18 cellular contexts compared by ENCODE assay signal in the genomic region with DNA sequence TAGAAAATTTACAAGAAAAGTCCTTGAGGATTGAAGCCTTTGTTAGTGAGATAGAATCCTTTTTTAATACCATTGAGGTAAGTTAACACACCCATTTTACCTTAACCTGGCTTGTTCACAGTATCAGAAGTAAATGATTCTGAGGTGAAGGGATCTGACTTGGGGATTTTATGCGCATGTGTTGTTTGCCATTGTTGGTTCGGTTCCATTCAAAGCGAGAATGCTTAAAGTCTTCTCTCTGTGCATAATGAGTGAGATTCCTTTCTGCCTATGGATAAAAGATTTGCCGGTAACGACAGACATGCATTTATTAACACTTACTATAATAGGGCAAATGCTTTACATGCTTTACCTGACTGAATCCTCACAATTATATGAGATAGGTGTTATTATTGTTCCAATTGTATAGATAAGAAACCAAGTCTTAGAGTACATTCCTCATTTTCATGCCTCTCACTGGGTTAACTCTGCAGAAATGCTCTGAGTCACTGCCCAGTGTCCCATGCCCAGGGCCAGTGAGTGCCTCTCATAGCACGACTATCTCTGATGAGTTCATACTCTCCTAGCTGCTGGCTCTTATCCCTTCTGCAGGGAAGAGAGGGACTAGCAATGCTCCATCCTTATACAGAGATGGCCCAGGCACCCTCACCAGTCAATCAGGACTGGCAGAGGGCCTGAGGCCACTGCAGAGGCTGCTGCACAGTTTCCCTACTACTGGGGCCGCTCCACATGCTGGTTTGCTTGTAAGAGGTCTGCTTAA. TPM values are rescaled to one million over a fixed set of nuclear protein-coding genes. Genes with fewer than 3 reads are reported as not detected.
A peak's percentile ranks its signal among the peaks of the same experiment; 100 is the strongest.
DNase-seq lines count a peak whose midpoint lies in the region; TF ChIP-seq lines count a peak whose summit lies in the region.
"Had no signal": no experiment of that assay in that cellular context is flagged by ENCODE, and none has a peak within 500 bp of the region (broad histone marks: within the 10 kb centered on the region; RNA-seq: fewer than 3 reads in every experiment).

No MANE protein-coding gene starts in this region.

- H3K27ac ChIP-seq in adrenal gland (no peak overlapping the region), osteoblast (ENCODE audit: low read depth, low read length) (no peak overlapping the region), breast epithelium (no peak overlapping the region), uterus (no peak overlapping the region)
- H3K27ac ChIP-seq: cardiac muscle cell, esophagus muscularis mucosa, SJSA1, tibial nerve had no signal

- TF ChIP-seq POLR2A in adrenal gland (IDR thresholded peaks at IDR 0.05), result no peak
- TF ChIP-seq POLR2A in breast epithelium (IDR thresholded peaks at IDR 0.05), result no peak
- no peak for TF ChIP-seq POLR2A in uterus (IDR thresholded peaks at IDR 0.05)

- H3K36me3 ChIP-seq in adrenal gland (replicated peaks in 1 of 2), result no peaks in the 10 kb centered on the region
- H3K36me3 ChIP-seq in osteoblast (ENCODE audit: insufficient read depth, low read length), result no peaks in the 10 kb centered on the region
- no peaks in the 10 kb centered on the region for H3K36me3 ChIP-seq in breast epithelium
- H3K36me3 ChIP-seq in uterus, result no peaks in the 10 kb centered on the region
- H3K36me3 ChIP-seq: SJSA1 had no signal

- intact Hi-C loops in adrenal gland (cut with DNase I), result no loop called here
- intact Hi-C loops in cardiac septum (cut with DNase I), result loop anchor here (5.0 kb wide), 1 partner anchor 47 kb away; no protein-coding TSS in a partner anchor
- intact Hi-C loops in breast epithelium (cut with DNase I; ENCODE audit: low total_unique reads), result no loop called here
- intact Hi-C loops in uterus (cut with DNase I; ENCODE audit: low total_unique reads), result no loop called here

- DNase-seq in GM03348 (ENCODE audit: low spot score) (peak; percentile 59), adrenal gland (peak in 4 of 7 donors; percentile 15 to 21 (median 17)), cardiac septum (ENCODE audit: low spot score) (peak; percentile 79), osteoblast (ENCODE audit: insufficient read length, low spot score, missing footprints) (peak; percentile 82), NCI-H524 treated with DMSO at 0.1 percent for 48 hours (lab: John Stamatoyannopoulos, UW) (no peak), breast epithelium (ENCODE audit: low spot score in 2 of 2) (no peak), uterus (no peak)
- DNase-seq in stimulated activated naive CD4-positive, alpha-beta T cell treated with Interleukin-2 at 50 U/mL for 16 hours (lab: John Stamatoyannopoulos, UW), result no peak
- DNase-seq: activated CD8-positive, alpha-beta T cell treated with anti-CD3 and anti-CD28 coated beads, Interleukin-2, amount 10 ng/mL, durations not matched to agents 7 days and 5 days; activated T-cell treated with anti-CD3 and anti-CD28 coated beads, Interleukin-2, amount 50 U/mL, for 4 hours; KBM-7; midbrain; NCI-H2081 treated with DMSO at 0.1 percent for 48 hours; NCI-H524 had no signal

- no peaks in the 10 kb centered on the region for H4K20me1 ChIP-seq in osteoblast (ENCODE audit: insufficient read depth, low read length)

- H3K4me3 ChIP-seq in adrenal gland (no peak overlapping the region), osteoblast (ENCODE audit: insufficient read depth, low read length) (no peak overlapping the region), breast epithelium (no peak overlapping the region), uterus (no peak overlapping the region)
- H3K4me3 ChIP-seq: cardiac muscle cell, esophagus muscularis mucosa, SJSA1, tibial nerve had no signal

- 79 to 85% (median 82%) methylated on average over 7 of the region's 7 CpGs for WGBS in adrenal gland, 4 donors

- no peak overlapping the region for H3K4me2 ChIP-seq in osteoblast (ENCODE audit: insufficient read depth, low read length)

- TF ChIP-seq CTCF in adrenal gland (IDR thresholded peaks at IDR 0.05) (no peak), osteoblast (IDR thresholded peaks at IDR 0.05; ENCODE audit: extremely low read depth, low read depth, low read length) (no peak), breast epithelium (IDR thresholded peaks at IDR 0.05) (no peak), uterus (IDR thresholded peaks at IDR 0.05) (no peak)

- H3K4me1 ChIP-seq in adrenal gland (replicated peaks in 1 of 2) (no peaks in the 10 kb centered on the region), osteoblast (ENCODE audit: insufficient read depth, low read length) (no peaks in the 10 kb centered on the region), breast epithelium (no peaks in the 10 kb centered on the region), uterus (no peaks in the 10 kb centered on the region)
- H3K4me1 ChIP-seq: esophagus muscularis mucosa, SJSA1, tibial nerve had no signal

- H3K79me2 ChIP-seq in osteoblast (ENCODE audit: insufficient read depth, low read length), result no peaks in the 10 kb centered on the region

- H2AFZ ChIP-seq in osteoblast (ENCODE audit: low read length), result no peak overlapping the region

- H3K9me3 ChIP-seq in adrenal gland (replicated peaks in 1 of 3) (no peaks in the 10 kb centered on the region), osteoblast (ENCODE audit: low read depth, low read length) (peaks cover 3% of the 10 kb centered on the region), breast epithelium (no peaks in the 10 kb centered on the region), uterus (no peaks in the 10 kb centered on the region)
- H3K9me3 ChIP-seq: esophagus muscularis mucosa, SJSA1, tibial nerve had no signal

- H3K27me3 ChIP-seq in adrenal gland (no peaks in the 10 kb centered on the region), osteoblast (ENCODE audit: insufficient read depth, low read length) (no peaks in the 10 kb centered on the region), breast epithelium (no peaks in the 10 kb centered on the region), uterus (no peaks in the 10 kb centered on the region)
- H3K27me3 ChIP-seq: cardiac muscle cell, esophagus muscularis mucosa, tibial nerve had no signal

RNA-seq across cellular contexts. Expression of a gene that starts 54.4 kb away (rescaled TPM):
- 1 to 10 TPM in 1 of 8 donors, under 1 TPM in 7; 0.11 to 5.6 (median 0.23) TPM for total RNA-seq in adrenal gland
- polyA plus RNA-seq in adrenal gland, result under 1 TPM; 0.18 to 0.72 (median 0.54) TPM
- 1,204 TPM for total RNA-seq in cardiac septum
- 2.1 and 2.2 TPM in 2 replicates for total RNA-seq in osteoblast
- 100 to 1,000 TPM in 1 of 3 donors, 10 to 100 TPM in 1, 1 to 10 TPM in 1; 5.0 to 132 (median 37.0) TPM for total RNA-seq in breast epithelium
- 10 to 100 TPM; 15.8 to 49.4 (median 27.0) TPM for total RNA-seq in uterus

Comparison
In these comparisons a context has a peak if more than half of its experiments do, and no peak if none do; other contexts are left out.
1. DNase-seq: peak in GM03348 (single experiment), adrenal gland (4 of 7), cardiac septum (single experiment) and osteoblast (single experiment); none in NCI-H524 treated with DMSO at 0.1 percent for 48 hours (single experiment), breast epithelium (0 of 2), stimulated activated naive CD4-positive, alpha-beta T cell treated with Interleukin-2 at 50 U/mL for 16 hours (single experiment) and uterus (0 of 2).